Comparison of ENCODE assay signal across 1 cellular context in genomic region chr5:149940941-149941644, GRCh38.
A peak's percentile ranks its signal among the peaks of the same experiment; 100 is the strongest.
TF ChIP-seq lines count a peak whose summit lies in the region.

No MANE protein-coding gene starts in this region.

TF ChIP-seq in IMR-90, 13 proteins besides CTCF, POLR2A, EP300 and RAD21:
- TF ChIP-seq, protein P1, sequence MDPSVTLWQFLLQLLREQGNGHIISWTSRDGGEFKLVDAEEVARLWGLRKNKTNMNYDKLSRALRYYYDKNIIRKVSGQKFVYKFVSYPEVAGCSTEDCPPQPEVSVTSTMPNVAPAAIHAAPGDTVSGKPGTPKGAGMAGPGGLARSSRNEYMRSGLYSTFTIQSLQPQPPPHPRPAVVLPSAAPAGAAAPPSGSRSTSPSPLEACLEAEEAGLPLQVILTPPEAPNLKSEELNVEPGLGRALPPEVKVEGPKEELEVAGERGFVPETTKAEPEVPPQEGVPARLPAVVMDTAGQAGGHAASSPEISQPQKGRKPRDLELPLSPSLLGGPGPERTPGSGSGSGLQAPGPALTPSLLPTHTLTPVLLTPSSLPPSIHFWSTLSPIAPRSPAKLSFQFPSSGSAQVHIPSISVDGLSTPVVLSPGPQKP (IDR thresholded peaks at IDR 0.05; ENCODE audit: borderline replicate concordance, low read depth, low read length), result no peak
- 0 out of 2 replicates have a peak, but pooled peaks have one; percentile 2 for TF ChIP-seq CEBPB (IDR thresholded peaks at IDR 0.05; ENCODE audit: low read depth, low read length)
